Comparison of ENCODE assay signal across 10 cellular contexts in genomic region chr1:47650205-47650604, GRCh38.
DNase-seq lines count a peak whose midpoint lies in the region; ATAC-seq and TF ChIP-seq lines count a peak whose summit lies in the region.
"Had no signal": no experiment of that assay in that cellular context is flagged by ENCODE, and none has a peak within 500 bp of the region (broad histone marks: within the 10 kb centered on the region; RNA-seq: fewer than 3 reads in every experiment).

No MANE protein-coding gene starts in this region.

- H3K36me3 Mint-ChIP-seq in osteocyte (ENCODE audit: unreplicated experiment): no peaks in the 10 kb centered on the region

- H3K27me3 ChIP-seq in tibial nerve: no peaks in the 10 kb centered on the region

- no peak for TF ChIP-seq EP300 in tibial nerve (IDR thresholded peaks at IDR 0.05)

- no peaks in the 10 kb centered on the region for H3K36me3 ChIP-seq in tibial nerve

- no peak for ATAC-seq in HG03520 (IDR thresholded peaks at IDR 0.05; ENCODE audit: unreplicated experiment)
- ATAC-seq in HG03521 (IDR thresholded peaks at IDR 0.05; ENCODE audit: unreplicated experiment): no peak

- peaks cover 8% of the 10 kb centered on the region for H3K27me3 Mint-ChIP-seq in osteocyte (ENCODE audit: unreplicated experiment)

- no peak overlapping the region for H3K27ac Mint-ChIP-seq in osteocyte (ENCODE audit: unreplicated experiment)
- H3K27ac Mint-ChIP-seq: stimulated activated naive CD8-positive, alpha-beta T cell treated with anti-CD3 and anti-CD28 coated beads, Interleukin-15, Interleukin-2, amounts not matched to agents 100 ng/mL and 50 ng/mL, for 24 hours had no signal

- H3K4me3 Mint-ChIP-seq in osteocyte (ENCODE audit: unreplicated experiment): no peak overlapping the region
- H3K4me3 Mint-ChIP-seq: stimulated activated naive CD8-positive, alpha-beta T cell treated with anti-CD3 and anti-CD28 coated beads, Interleukin-15, Interleukin-2, amounts not matched to agents 100 ng/mL and 50 ng/mL, for 24 hours had no signal

- TF ChIP-seq CTCF in osteocyte (IDR thresholded peaks at IDR 0.05): no peak
- TF ChIP-seq CTCF in tibial nerve (IDR thresholded peaks at IDR 0.05): no peak

- peak; percentile 91 for DNase-seq in EL
- DNase-seq in NCI-H226: peak; percentile 97
- DNase-seq in dermis blood vessel endothelial cell: peak; percentile 92
- DNase-seq in osteocyte (ENCODE audit: extremely low spot score, unreplicated experiment): peak; percentile 66
- DNase-seq in activated CD4-positive, alpha-beta T cell treated with anti-CD3 and anti-CD28 coated beads for 4 hours: no peak
- no peak for DNase-seq in tibial nerve (ENCODE audit: low spot score in 2 of 2)
- DNase-seq: T-helper 2 cell had no signal

- WGBS in tibial nerve, 2 donors: 58 to 72% methylated on average over 7 of the region's 7 CpGs

- peaks cover 0 to 12% (median 0%) of the 10 kb centered on the region in 4 donors for H3K4me1 ChIP-seq in tibial nerve

- H3K27ac ChIP-seq in tibial nerve: no peak overlapping the region

- no peaks in the 10 kb centered on the region for H3K9me3 ChIP-seq in tibial nerve

- peaks cover 9% of the 10 kb centered on the region for H3K4me1 Mint-ChIP-seq in osteocyte (ENCODE audit: unreplicated experiment)

- H3K4me3 ChIP-seq in tibial nerve: no peak overlapping the region

- H3K9me3 Mint-ChIP-seq in osteocyte (ENCODE audit: unreplicated experiment): no peaks in the 10 kb centered on the region
- H3K9me3 Mint-ChIP-seq: stimulated activated naive CD8-positive, alpha-beta T cell treated with anti-CD3 and anti-CD28 coated beads, Interleukin-15, Interleukin-2, amounts not matched to agents 100 ng/mL and 50 ng/mL, for 24 hours had no signal

- TF ChIP-seq POLR2A in tibial nerve (IDR thresholded peaks at IDR 0.05): no peak

Comparison
In these comparisons a context has a peak if more than half of its experiments do, and no peak if none do; other contexts are left out.
1. DNase-seq: peak in EL (single experiment), NCI-H226 (single experiment), dermis blood vessel endothelial cell (single experiment) and osteocyte (single experiment); none in activated CD4-positive, alpha-beta T cell treated with anti-CD3 and anti-CD28 coated beads for 4 hours (0 of 2) and tibial nerve (0 of 2).